Comparison of ENCODE assay signal across 1 cellular context in the genomic region with DNA sequence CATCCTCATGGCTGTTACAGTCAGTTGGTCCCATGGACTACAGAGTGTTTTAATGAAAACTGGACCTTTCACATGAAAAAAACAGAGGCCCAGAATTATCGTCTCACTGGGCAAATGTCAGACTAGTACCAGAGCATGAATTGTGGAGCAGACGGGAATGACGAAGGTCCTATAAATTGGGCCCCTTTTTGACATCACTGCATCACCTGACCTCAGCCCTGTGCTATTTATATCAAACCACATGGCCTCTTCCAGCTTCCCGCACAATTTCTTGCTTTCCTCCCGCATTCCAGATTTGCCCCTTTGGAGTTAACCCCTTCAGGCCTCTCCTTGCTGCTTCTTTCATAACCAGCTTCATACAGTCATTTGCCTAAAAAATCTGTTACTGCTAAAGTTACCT.
TF ChIP-seq lines count a peak whose summit lies in the region.

No MANE protein-coding gene starts in this region.

TF ChIP-seq in H1, 55 proteins besides CTCF, POLR2A, EP300 and RAD21 (continued from another document):
- TF ChIP-seq EGR1 (IDR thresholded peaks at IDR 0.05; ENCODE audit: borderline replicate concordance, low read depth, low read length), result no peak
